12 cellular contexts compared by ENCODE assay signal in genomic region chr20:4060054-4060795, GRCh38. TPM values are rescaled to one million over a fixed set of nuclear protein-coding genes. Genes with fewer than 3 reads are reported as not detected.
A peak's percentile ranks its signal among the peaks of the same experiment; 100 is the strongest.
DNase-seq lines count a peak whose midpoint lies in the region; ATAC-seq, FAIRE-seq and TF ChIP-seq lines count a peak whose summit lies in the region.
"Had no signal": no experiment of that assay in that cellular context is flagged by ENCODE, and none has a peak within 500 bp of the region (broad histone marks: within the 10 kb centered on the region; RNA-seq: fewer than 3 reads in every experiment).

No MANE protein-coding gene starts in this region.

- intact Hi-C loops in natural killer cell (cut with micrococcal nuclease), result no loop called here
- intact Hi-C loops in HepG2 (cut with micrococcal nuclease; ENCODE audit: unreplicated experiment), result no loop called here

- no peak overlapping the region for H3K4me3 ChIP-seq in HepG2 (replicated peaks in 1 of 3; ENCODE audit: insufficient read depth in 1 of 3, low read depth in 2 of 3, low read length in 3 of 3)
- H3K4me3 ChIP-seq: A549, SJCRH30 had no signal

- TF ChIP-seq POLR2A in HepG2 (IDR thresholded peaks at IDR 0.05; ENCODE audit: insufficient read depth in 1 of 2, low read depth in 2 of 2, low read length in 2 of 2), result no peak

- no peak for FAIRE-seq in HepG2 (lab: Jason Lieb, UNC)
- FAIRE-seq: A549, HTR-8/SVneo had no signal

- peaks cover 0 to 7% of the 10 kb centered on the region in 2 donors for H3K4me1 Mint-ChIP-seq in natural killer cell

- H3K4me1 ChIP-seq in HepG2 (ENCODE audit: insufficient read depth, low read length), result peaks cover 23% of the 10 kb centered on the region

- WGBS in HepG2 (ENCODE audit: low lambda C conversion rate), result 45% methylated on average over 12 of the region's 12 CpGs

- peaks cover 0 to 6% of the 10 kb centered on the region in 2 donors for H3K27me3 Mint-ChIP-seq in natural killer cell (ENCODE audit: low read depth in 2 of 2)

- no peak overlapping the region for H2AFZ ChIP-seq in HepG2 (ENCODE audit: low read length)

- no peak overlapping the region for H3K27ac Mint-ChIP-seq in natural killer cell

- no peaks in the 10 kb centered on the region for H3K36me3 ChIP-seq in KOPT-K1 (ENCODE audit: insufficient read depth, low read length)
- H3K36me3 ChIP-seq in HepG2 (replicated peaks in 1 of 2; ENCODE audit: control insufficient read depth in 1 of 2, insufficient read depth in 2 of 2, low read length in 2 of 2), result no peaks in the 10 kb centered on the region
- H3K36me3 ChIP-seq: SJCRH30 had no signal

- no TSS peak for BruUV-seq in HepG2 (replicated peaks; lab: Mats Ljungman, UMichigan)

- in situ Hi-C loops in HepG2 (cut with HindIII; ENCODE audit: extremely low pct_ligation_motif_present, low pct_unique_long_range_greater_than_20kb), result loop anchor here (5.0 kb wide), 1 partner anchor 38 kb away; no protein-coding TSS in a partner anchor

- H3K27ac ChIP-seq in KOPT-K1 (ENCODE audit: low read depth, low read length, poor library complexity, severe bottlenecking), result peak overlapping the region; percentile 56
- no peak overlapping the region for H3K27ac ChIP-seq in HepG2 (ENCODE audit: extremely low read length, insufficient read depth, low read length)
- H3K27ac ChIP-seq: A549, SJCRH30 had no signal

- H3K4me3 Mint-ChIP-seq in natural killer cell, result no peak overlapping the region

- peaks cover 3 to 29% of the 10 kb centered on the region in 2 experiments; a peak in 3 of 5 replicates for H3K27me3 ChIP-seq in HepG2 (ENCODE audit: control insufficient read depth in 1 of 2, insufficient read depth in 2 of 2, low read length in 2 of 2)
- H3K27me3 ChIP-seq: SJCRH30 had no signal

- H3K9ac ChIP-seq in HepG2 (ENCODE audit: insufficient read depth, low read depth, low read length), result no peak overlapping the region

- no peaks in the 10 kb centered on the region for H3K9me3 Mint-ChIP-seq in natural killer cell

- H4K20me1 ChIP-seq in HepG2 (ENCODE audit: insufficient read depth, low read length), result no peaks in the 10 kb centered on the region

- TF ChIP-seq RAD21 in HepG2 (CRISPR knock-in tag; IDR thresholded peaks at IDR 0.05), result no peak

- H3K79me2 ChIP-seq in HepG2 (ENCODE audit: insufficient read depth, low read length), result no peaks in the 10 kb centered on the region

- no peak overlapping the region for H3K4me2 ChIP-seq in HepG2 (ENCODE audit: low read depth, low read length)
- H3K4me2 ChIP-seq: A549 had no signal

- no peaks in the 10 kb centered on the region for H3K9me3 ChIP-seq in KOPT-K1 (ENCODE audit: insufficient read depth, low read length, poor library complexity, severe bottlenecking)
- H3K9me3 ChIP-seq in HepG2 (ENCODE audit: low read length), result no peaks in the 10 kb centered on the region
- H3K9me3 ChIP-seq: A549, SJCRH30 had no signal

- no peak for TF ChIP-seq CTCF in natural killer cell (IDR thresholded peaks at IDR 0.05)
- TF ChIP-seq CTCF in HepG2 (CRISPR knock-in tag; IDR thresholded peaks at IDR 0.05), result no peak

- POLR2A ChIA-PET in HepG2 (lab: Yijun Ruan, JAX), result no interaction called here

- CTCF ChIA-PET in HepG2 (lab: Yijun Ruan, JAX; ENCODE audit: low intra/inter-chr PET ratio, low total read pairs), result no interaction called here

- H3K36me3 Mint-ChIP-seq in natural killer cell, result no peaks in the 10 kb centered on the region

- DNase-seq in SIG-M5 treated with dmso at 0.1 percent for 504 hours (lab: John Stamatoyannopoulos, UW; ENCODE audit: unreplicated experiment) (peak; percentile 71), SIG-M5 (lab: John Stamatoyannopoulos, UW) (no peak), islet precursor cell (peak; percentile 43), ureter (ENCODE audit: low spot score) (peak; percentile 69), natural killer cell (no peak), HepG2 (ENCODE audit: low spot score) (no peak)
- DNase-seq: activated T-cell treated with anti-CD3 and anti-CD28 coated beads, Interleukin-2, amount 50 U/mL, for 1 hour; SJCRH30 had no signal

- ATAC-seq in natural killer cell (no peak), GM21528 (IDR thresholded peaks at IDR 0.05; ENCODE audit: low FRiP score, unreplicated experiment) (no peak), HepG2 (no peak)
- ATAC-seq: A549 had no signal

- TF ChIP-seq EP300 in HepG2 (IDR thresholded peaks at IDR 0.05; ENCODE audit: low read depth in 2 of 2, low read length in 2 of 2) (no peak), HepG2 (CRISPR knock-in tag; IDR thresholded peaks at IDR 0.05; ENCODE audit: borderline replicate concordance) (no peak)

TF ChIP-seq in HepG2, 621 proteins besides CTCF, POLR2A, EP300 and RAD21 (continues in another document):
- TF ChIP-seq SP140L (CRISPR knock-in tag; IDR thresholded peaks at IDR 0.05; ENCODE audit: borderline replicate concordance) (no peak), ELF4 (CRISPR knock-in tag; IDR thresholded peaks at IDR 0.05; ENCODE audit: borderline replicate concordance) (no peak), ZSCAN20 (CRISPR knock-in tag; IDR thresholded peaks at IDR 0.05; ENCODE audit: borderline replicate concordance) (no peak), PAXIP1 (CRISPR knock-in tag; conservative IDR thresholded peaks at IDR 0.05) (no peak), SSRP1 (CRISPR knock-in tag; IDR thresholded peaks at IDR 0.05) (no peak), STAT5B (CRISPR knock-in tag; IDR thresholded peaks at IDR 0.05) (no peak)
- TF ChIP-seq, protein P1, sequence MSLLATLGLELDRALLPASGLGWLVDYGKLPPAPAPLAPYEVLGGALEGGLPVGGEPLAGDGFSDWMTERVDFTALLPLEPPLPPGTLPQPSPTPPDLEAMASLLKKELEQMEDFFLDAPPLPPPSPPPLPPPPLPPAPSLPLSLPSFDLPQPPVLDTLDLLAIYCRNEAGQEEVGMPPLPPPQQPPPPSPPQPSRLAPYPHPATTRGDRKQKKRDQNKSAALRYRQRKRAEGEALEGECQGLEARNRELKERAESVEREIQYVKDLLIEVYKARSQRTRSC (CRISPR knock-in tag; IDR thresholded peaks at IDR 0.05; ENCODE audit: low read depth), result no peak

RNA-seq across cellular contexts. Expression of gene RNF24, which starts 44.9 kb away (rescaled TPM):
- total RNA-seq in ureter, result 15.9 TPM
- total RNA-seq in natural killer cell, result 10 to 100 TPM in 1 of 3 donors, 1 to 10 TPM in 2; 7.1 to 15.3 (median 7.8) TPM
- total RNA-seq in HepG2 (2016; rRNA removed; fragmentation: Illumina TruSeq; extraction: Trizol), result 2.4 and 2.9 TPM in 2 replicates
- total RNA-seq in HepG2 (2016; cell fraction: cytosol; rRNA removed; fragmentation: Illumina TruSeq; extraction: Trizol; ENCODE audit: low read depth), result 1.3 and 1.6 TPM in 2 replicates
- total RNA-seq in HepG2 (2016; cell fraction: insoluble cytoplasmic fraction; rRNA removed; fragmentation: Illumina TruSeq; extraction: Trizol), result 2.4 and 2.9 TPM in 2 replicates
- 2.8 and 3.3 TPM in 2 replicates for total RNA-seq in HepG2 (2016; cell fraction: membrane; rRNA removed; fragmentation: Illumina TruSeq; extraction: Trizol)
- 3.7 and 4.2 TPM in 2 replicates for total RNA-seq in HepG2 (2016; cell fraction: nucleus; rRNA removed; fragmentation: Illumina TruSeq; extraction: Trizol)
- polyA plus RNA-seq in HepG2 (2011; rRNA removed), result 10.4 TPM in 2 replicates
- polyA plus RNA-seq in HepG2 (2011; cell fraction: cytosol; rRNA removed), result 8.1 and 10.3 TPM in 2 replicates
- 10.7 and 11.5 TPM in 2 replicates for polyA plus RNA-seq in HepG2 (2011; cell fraction: nucleus; rRNA removed)
- 9.7 and 9.9 TPM in 2 replicates for polyA plus RNA-seq in HepG2 (2012)
- polyA plus RNA-seq in HepG2 (2016; cell fraction: cytosol; fragmentation: Illumina TruSeq; extraction: Trizol; ENCODE audit: low read depth), result 2.5 and 3.5 TPM in 2 replicates
- polyA plus RNA-seq in HepG2 (2016; cell fraction: insoluble cytoplasmic fraction; fragmentation: Illumina TruSeq; extraction: Trizol; ENCODE audit: low read depth), result 3.0 and 3.3 TPM in 2 replicates
- 3.9 and 4.1 TPM in 2 replicates for polyA plus RNA-seq in HepG2 (2016; cell fraction: membrane; fragmentation: Illumina TruSeq; extraction: Trizol; ENCODE audit: low read depth)
- polyA plus RNA-seq in HepG2 (2016; cell fraction: nucleus; fragmentation: Illumina TruSeq; extraction: Trizol; ENCODE audit: insufficient read depth, low read depth), result 5.8 and 6.3 TPM in 2 replicates
- polyA minus RNA-seq in HepG2 (2011; rRNA and poly(A)+ RNA removed; ENCODE audit: low replicate concordance), result 12.7 and 15.9 TPM in 2 replicates
- polyA minus RNA-seq in HepG2 (2011; cell fraction: cytosol; rRNA and poly(A)+ RNA removed), result 9.9 and 12.7 TPM in 2 replicates
- polyA minus RNA-seq in HepG2 (2011; cell fraction: nucleus; rRNA and poly(A)+ RNA removed), result 7.1 and 8.6 TPM in 2 replicates

Comparison
In these comparisons a context has a peak if more than half of its experiments do, and no peak if none do; other contexts are left out.
1. DNase-seq: peak in SIG-M5 treated with dmso at 0.1 percent for 504 hours (single experiment), islet precursor cell (single experiment) and ureter (single experiment); none in SIG-M5 (single experiment), natural killer cell (single experiment) and HepG2 (single experiment).